ENCODE assay signal across 10 cellular contexts in genomic region chr1:228989992-228990827, GRCh38.
DNase-seq lines count a peak whose midpoint lies in the region; TF ChIP-seq lines count a peak whose summit lies in the region.
"Had no signal": no experiment of that assay in that cellular context is flagged by ENCODE, and none has a peak within 500 bp of the region (broad histone marks: within the 10 kb centered on the region; RNA-seq: fewer than 3 reads in every experiment).

No MANE protein-coding gene starts in this region.

- H3K27ac ChIP-seq in breast epithelium: peak overlapping the region; percentile 40 to 91
- peak overlapping the region; percentile 43 for H3K27ac ChIP-seq in cingulate gyrus (ENCODE audit: low read depth, low read length)
- H3K27ac ChIP-seq: cardiac muscle cell had no signal

- H3K27me3 Mint-ChIP-seq in MCF 10A (ENCODE audit: insufficient read depth, unreplicated experiment): no peaks in the 10 kb centered on the region
- no peaks in the 10 kb centered on the region for H3K27me3 Mint-ChIP-seq in activated naive CD8-positive, alpha-beta T cell treated with anti-CD3 and anti-CD28 coated beads for 36 hours

- no TSS peak for BruUV-seq in MCF 10A (replicated peaks; lab: Mats Ljungman, UMichigan)

- no peak for TF ChIP-seq POLR2A in breast epithelium (IDR thresholded peaks at IDR 0.05)
- no peak for TF ChIP-seq POLR2A in erythroblast (IDR thresholded peaks at IDR 0.05; ENCODE audit: low read length)

- DNase-seq in breast epithelium (ENCODE audit: low spot score in 2 of 2): no peak
- DNase-seq in MCF 10A (ENCODE audit: unreplicated experiment): no peak
- peak; percentile 65 for DNase-seq in midbrain (lab: John Stamatoyannopoulos, UW)
- no peak for DNase-seq in stimulated activated CD8-positive, alpha-beta memory T cell treated with anti-CD3 and anti-CD28 coated beads, Interleukin-4, amount 100 ng/mL, for 48 hours
- no peak for DNase-seq in erythroblast (lab: John Stamatoyannopoulos, UW)
- DNase-seq in AG08396 (ENCODE audit: low spot score): no peak
- DNase-seq in activated naive CD8-positive, alpha-beta T cell treated with anti-CD3 and anti-CD28 coated beads for 36 hours: no peak
- DNase-seq: IMR-90 had no signal

- no peaks in the 10 kb centered on the region for H3K36me3 Mint-ChIP-seq in MCF 10A (ENCODE audit: insufficient read depth, unreplicated experiment)
- no peaks in the 10 kb centered on the region for H3K36me3 Mint-ChIP-seq in activated naive CD8-positive, alpha-beta T cell treated with anti-CD3 and anti-CD28 coated beads for 36 hours

- peaks cover 9% of the 10 kb centered on the region for H3K4me1 Mint-ChIP-seq in MCF 10A (ENCODE audit: insufficient read depth, unreplicated experiment)
- peaks cover 4% of the 10 kb centered on the region for H3K4me1 Mint-ChIP-seq in activated naive CD8-positive, alpha-beta T cell treated with anti-CD3 and anti-CD28 coated beads for 36 hours

- no peaks in the 10 kb centered on the region for H3K27me3 ChIP-seq in breast epithelium
- H3K27me3 ChIP-seq: cardiac muscle cell had no signal

- no peak overlapping the region for H3K4me3 Mint-ChIP-seq in MCF 10A (ENCODE audit: unreplicated experiment)
- H3K4me3 Mint-ChIP-seq in activated naive CD8-positive, alpha-beta T cell treated with anti-CD3 and anti-CD28 coated beads for 36 hours: no peak overlapping the region

- H3K36me3 ChIP-seq in breast epithelium: no peaks in the 10 kb centered on the region
- H3K36me3 ChIP-seq: cardiac muscle cell had no signal

- H3K4me1 ChIP-seq in breast epithelium: no peaks in the 10 kb centered on the region

- no peak overlapping the region for H3K27ac Mint-ChIP-seq in MCF 10A (ENCODE audit: low read depth, unreplicated experiment)
- H3K27ac Mint-ChIP-seq in activated naive CD8-positive, alpha-beta T cell treated with anti-CD3 and anti-CD28 coated beads for 36 hours: no peak overlapping the region

- no peaks in the 10 kb centered on the region for H3K9me3 ChIP-seq in breast epithelium

- intact Hi-C loops in breast epithelium (cut with DNase I; ENCODE audit: low total_unique reads): no loop called here
- intact Hi-C loops in MCF 10A (cut with micrococcal nuclease): no loop called here

- POLR2A ChIA-PET in MCF 10A (lab: Yijun Ruan, JAX): interaction anchor here (0.6 to 1.2 kb wide), 3 partner anchors 27 to 167 kb away, joined by 3 to 5 read pairs (median 4); no protein-coding TSS in a partner anchor

- CTCF ChIA-PET in MCF 10A (lab: Yijun Ruan, JAX): interaction anchor here (1.2 kb wide), 1 partner anchor 8 kb away, joined by 3 read pairs; no protein-coding TSS in a partner anchor

- no peak overlapping the region for H3K4me3 ChIP-seq in breast epithelium
- H3K4me3 ChIP-seq: cardiac muscle cell had no signal

- no peak for TF ChIP-seq CTCF in breast epithelium (IDR thresholded peaks at IDR 0.05)
- TF ChIP-seq CTCF in MCF 10A (IDR thresholded peaks at IDR 0.05; ENCODE audit: unreplicated experiment): no peak

- H3K9me3 Mint-ChIP-seq in MCF 10A (ENCODE audit: unreplicated experiment): no peaks in the 10 kb centered on the region
- H3K9me3 Mint-ChIP-seq in activated naive CD8-positive, alpha-beta T cell treated with anti-CD3 and anti-CD28 coated beads for 36 hours: no peaks in the 10 kb centered on the region
